ENCODE assay signal across 27 cellular contexts in the genomic region with DNA sequence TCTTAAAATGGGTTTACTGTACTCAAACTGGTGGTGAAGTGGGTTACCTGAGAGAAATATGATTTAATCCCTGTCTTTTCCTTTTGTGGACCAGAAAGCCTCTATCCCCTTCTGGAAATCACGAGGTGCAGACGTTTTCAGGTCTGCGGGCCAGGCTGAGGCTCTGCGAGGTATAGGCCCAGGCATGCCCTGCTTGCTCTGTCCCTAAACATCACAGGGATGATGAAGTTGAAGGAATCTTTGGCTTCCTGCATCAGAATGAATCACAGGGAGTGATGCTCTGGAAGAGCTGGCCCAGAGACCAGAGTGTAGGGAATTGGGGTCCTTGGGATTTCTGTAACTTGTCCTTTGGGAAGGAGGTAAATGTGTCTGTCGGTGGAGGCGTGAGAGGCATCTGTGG. TPM values are rescaled to one million over a fixed set of nuclear protein-coding genes. Genes with fewer than 3 reads are reported as not detected.
"Had no signal": no experiment of that assay in that cellular context is flagged by ENCODE, and none has a peak within 500 bp of the region (broad histone marks: within the 10 kb centered on the region; RNA-seq: fewer than 3 reads in every experiment).

No MANE protein-coding gene starts in this region.

- H3K27ac ChIP-seq: adrenal gland had no signal

- H3K4me3 ChIP-seq: adrenal gland had no signal

- H3K36me3 ChIP-seq: adrenal gland had no signal

- H3K36me3 Mint-ChIP-seq: activated naive CD4-positive, alpha-beta T cell treated with anti-CD3 and anti-CD28 coated beads, Interleukin-2, amount 10 ng/mL, durations not matched to agents 7 days and 5 days; activated naive CD8-positive, alpha-beta T cell treated with anti-CD3 and anti-CD28 coated beads, Interleukin-2, amount 10 ng/mL, durations not matched to agents 7 days and 5 days had no signal

- H3K4me3 Mint-ChIP-seq: activated B cell treated with CpG ODN at 0.5 μM for 24 hours; activated CD4-positive, alpha-beta T cell treated with anti-CD3 and anti-CD28 coated beads, Interleukin-2, amount 10 ng/mL, durations not matched to agents 24 days and 14 days; activated naive CD4-positive, alpha-beta T cell treated with anti-CD3 and anti-CD28 coated beads, Interleukin-2, amount 10 ng/mL, durations not matched to agents 7 days and 5 days; activated naive CD8-positive, alpha-beta T cell treated with anti-CD3 and anti-CD28 coated beads, Interleukin-2, amount 10 ng/mL, durations not matched to agents 7 days and 5 days; activated T-cell treated with anti-CD3 and anti-CD28 coated beads, Interleukin-2, amount 50 U/mL, for 4 hours; T-helper 17 cell had no signal

- H3K4me1 Mint-ChIP-seq: activated B cell treated with CpG ODN at 0.5 μM for 24 hours; activated CD4-positive, alpha-beta T cell treated with anti-CD3 and anti-CD28 coated beads, Interleukin-2, amount 10 ng/mL, durations not matched to agents 24 days and 14 days; activated naive CD4-positive, alpha-beta T cell treated with anti-CD3 and anti-CD28 coated beads, Interleukin-2, amount 10 ng/mL, durations not matched to agents 7 days and 5 days; activated naive CD8-positive, alpha-beta T cell treated with anti-CD3 and anti-CD28 coated beads, Interleukin-2, amount 10 ng/mL, durations not matched to agents 7 days and 5 days; T-helper 17 cell had no signal

- H3K27me3 ChIP-seq: adrenal gland had no signal

- H3K4me1 ChIP-seq: adrenal gland had no signal

- ATAC-seq: activated T-cell treated with anti-CD3 and anti-CD28 coated beads, Interleukin-2, amount 50 U/mL, for 4 hours; Panc1; T-helper 17 cell had no signal

- H3K9me3 ChIP-seq: adrenal gland had no signal

- H3K27ac Mint-ChIP-seq: activated B cell treated with CpG ODN at 0.5 μM for 24 hours; activated CD4-positive, alpha-beta T cell treated with anti-CD3 and anti-CD28 coated beads, Interleukin-2, amount 10 ng/mL, durations not matched to agents 24 days and 14 days; activated naive CD4-positive, alpha-beta T cell treated with anti-CD3 and anti-CD28 coated beads, Interleukin-2, amount 10 ng/mL, durations not matched to agents 7 days and 5 days; activated naive CD8-positive, alpha-beta T cell treated with anti-CD3 and anti-CD28 coated beads, Interleukin-2, amount 10 ng/mL, durations not matched to agents 7 days and 5 days; T-helper 17 cell had no signal

- DNase-seq: activated B cell treated with CpG ODN at 0.5 μM for 24 hours; activated CD4-positive, alpha-beta T cell treated with anti-CD3 and anti-CD28 coated beads for 1 hour; activated CD4-positive, alpha-beta T cell treated with anti-CD3 and anti-CD28 coated beads, Interleukin-2, amount 10 ng/mL, durations not matched to agents 24 days and 14 days; activated CD4-positive, alpha-beta T cell treated with anti-CD3 and anti-CD28 coated beads, Interleukin-2, amount 50 U/mL, for 48 hours; activated gamma-delta T cell treated with Interleukin-2 at 50 U/mL for 16 hours; activated naive CD4-positive, alpha-beta T cell treated with anti-CD3 and anti-CD28 coated beads, Interleukin-2, amount 10 ng/mL, durations not matched to agents 7 days and 5 days; activated naive CD8-positive, alpha-beta T cell treated with anti-CD3 and anti-CD28 coated beads, Interleukin-2, amount 10 ng/mL, durations not matched to agents 7 days and 5 days; activated T-cell treated with anti-CD3 and anti-CD28 coated beads, Interleukin-2, amount 50 U/mL, for 4 hours; adrenal gland; anterior cingulate cortex; central memory CD4-positive, alpha-beta T cell; KBM-7; NCI-H1048; NCI-H1694; NCI-H2029; NCI-H2107; NCI-H2171 treated with DMSO at 0.1 percent for 48 hours; NCI-H345; NCI-H510A; OCI-M1; Right ventricle myocardium superior; RPMI8226; T-helper 17 cell; T-helper 9 cell had no signal

RNA-seq across cellular contexts. Expression of a gene that starts 18.4 kb away (rescaled TPM):
- total RNA-seq: activated B cell treated with CpG ODN at 0.5 μM for 24 hours; activated CD4-positive, alpha-beta T cell treated with anti-CD3 and anti-CD28 coated beads, Interleukin-2, amount 10 ng/mL, durations not matched to agents 24 days and 14 days; activated naive CD8-positive, alpha-beta T cell treated with anti-CD3 and anti-CD28 coated beads, Interleukin-2, amount 10 ng/mL, durations not matched to agents 7 days and 5 days; activated T-cell treated with anti-CD3 and anti-CD28 coated beads, Interleukin-2, amount 50 U/mL, for 4 hours; LHCN-M2; M059J; Right ventricle myocardium superior had no signal
